ENCODE assay signal across 30 cellular contexts in the genomic region with DNA sequence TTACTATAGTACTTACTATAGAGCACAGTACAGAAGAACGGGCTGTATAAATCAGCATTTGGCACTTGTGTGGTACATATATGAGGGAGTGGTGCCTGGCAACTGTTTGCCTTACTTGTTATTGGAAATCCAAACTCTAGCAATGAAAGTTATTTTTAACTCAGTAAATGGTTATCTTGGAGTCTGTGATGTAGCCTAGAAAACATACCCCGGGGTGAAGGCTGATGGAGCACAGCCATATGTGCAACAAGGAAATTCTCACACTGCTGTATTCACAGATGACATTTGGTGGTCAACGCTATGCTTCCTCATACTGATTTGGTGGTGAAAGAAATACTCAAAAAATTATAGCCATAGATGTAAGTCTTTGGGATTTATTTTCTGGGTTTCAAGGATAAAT.
"Had no signal": no experiment of that assay in that cellular context is flagged by ENCODE, and none has a peak within 500 bp of the region (broad histone marks: within the 10 kb centered on the region; RNA-seq: fewer than 3 reads in every experiment).

No MANE protein-coding gene starts in this region.

- H3K36me3 ChIP-seq: colonic mucosa, gastroesophageal sphincter, heart right ventricle, left lung, neutrophil, prostate gland, sigmoid colon, thoracic aorta, tibial nerve, upper lobe of left lung had no signal

- H3K27ac ChIP-seq: colonic mucosa, epithelial cell of prostate, gastroesophageal sphincter, heart right ventricle, left lung, neutrophil, parathyroid adenoma, prostate gland, sigmoid colon, thoracic aorta, tibial nerve, upper lobe of left lung had no signal

- ATAC-seq: esophagus mucosa; gastroesophageal sphincter; heart right ventricle; left cardiac atrium; left lung; mucosa of descending colon; natural killer cell treated with Interleukin-12 subunit alpha and Interleukin-12 subunit beta and Interleukin-15 and Interleukin-18, amount 100 ng/mL, for 72 hours; right cardiac atrium; stimulated activated effector memory CD8-positive, alpha-beta T cell treated with anti-CD3 and anti-CD28 coated beads, Interleukin-12 subunit alpha, Interleukin-12 subunit beta, amount 100 ng/mL, for 72 hours had no signal

- H3K27me3 ChIP-seq: colonic mucosa, gastroesophageal sphincter, heart right ventricle, left lung, neutrophil, sigmoid colon, tibial nerve, upper lobe of left lung had no signal

- H3K9me3 ChIP-seq: colonic mucosa, gastroesophageal sphincter, left lung, mucosa of descending colon, neutrophil, prostate gland, sigmoid colon, thoracic aorta, tibial nerve, upper lobe of left lung had no signal

- DNase-seq: colonic mucosa; effector CD8-positive, alpha-beta T cell; endodermal cell; foreskin fibroblast; heart right ventricle; hippocampal formation; left cardiac atrium; left lung; mesenchymal stem cell; mucosa of descending colon; naive B cell; right cardiac atrium; sigmoid colon; stimulated activated CD4-positive, alpha-beta T cell treated with anti-CD3 and anti-CD28 coated beads, Interleukin-2, amount 100 ng/mL, for 24 hours; stimulated activated CD4-positive, alpha-beta T cell treated with anti-CD3 and anti-CD28 coated beads, Interleukin-4, amount 100 ng/mL, for 24 hours; stimulated activated naive CD4-positive, alpha-beta T cell treated with Interleukin-2 at 50 U/mL for 16 hours; substantia nigra; upper lobe of left lung had no signal

- H3K79me2 ChIP-seq: parathyroid adenoma had no signal

- H2AFZ ChIP-seq: parathyroid adenoma had no signal

- FAIRE-seq: islet of Langerhans, urothelium cell line had no signal

- H3K4me1 ChIP-seq: colonic mucosa, gastroesophageal sphincter, heart right ventricle, left lung, parathyroid adenoma, prostate gland, sigmoid colon, tibial nerve, upper lobe of left lung had no signal

- H3K4me3 ChIP-seq: colonic mucosa, gastroesophageal sphincter, heart right ventricle, left lung, mucosa of descending colon, prostate gland, sigmoid colon, thoracic aorta, tibial nerve, upper lobe of left lung had no signal

- H3K9ac ChIP-seq: parathyroid adenoma had no signal
